ENCODE assay signal across 8 cellular contexts in genomic region chr10:3850999-3851937, GRCh38.
DNase-seq lines count a peak whose midpoint lies in the region; ATAC-seq and TF ChIP-seq lines count a peak whose summit lies in the region.

No MANE protein-coding gene starts in this region.

- intact Hi-C loops in stomach (cut with DNase I; ENCODE audit: low total_unique reads) = no loop called here

- peaks cover 36% of the 10 kb centered on the region for H3K4me1 Mint-ChIP-seq in activated naive CD8-positive, alpha-beta T cell treated with anti-CD3 and anti-CD28 coated beads for 36 hours

- H3K27ac ChIP-seq in HUES6 (ENCODE audit: low read depth, low read length) (peak overlapping the region; percentile 64; the same call in 1 of the 2 replicates), stomach (peak overlapping the region; percentile 88 to 96 (median 89)), SJCRH30 (no peak overlapping the region)

- TF ChIP-seq POLR2A in stomach (IDR thresholded peaks at IDR 0.05) = no peak

- peaks cover 24% of the 10 kb centered on the region for H3K4me1 ChIP-seq in HUES6 (ENCODE audit: control insufficient read depth, insufficient read depth, low read length)
- H3K4me1 ChIP-seq in stomach = peaks cover 27 to 66% (median 48%) of the 10 kb centered on the region in 4 donors
- H3K4me1 ChIP-seq in SJCRH30 = no peaks in the 10 kb centered on the region

- H3K9me3 ChIP-seq in HUES6 (ENCODE audit: control insufficient read depth, insufficient read depth, low read depth, low read length) (no peaks in the 10 kb centered on the region), stomach (no peaks in the 10 kb centered on the region), SJCRH30 (replicated peaks) (no peaks in the 10 kb centered on the region)

- H3K4me3 Mint-ChIP-seq in activated naive CD8-positive, alpha-beta T cell treated with anti-CD3 and anti-CD28 coated beads for 36 hours = no peak overlapping the region

- peak overlapping the region; percentile 80 for H3K27ac Mint-ChIP-seq in activated naive CD8-positive, alpha-beta T cell treated with anti-CD3 and anti-CD28 coated beads for 36 hours

- 45 to 49% (median 48%) methylated on average over 9 of the region's 9 CpGs for WGBS in stomach, 5 donors

- H3K36me3 ChIP-seq in HUES6 (ENCODE audit: control insufficient read depth, insufficient read depth, low read length) = no peaks in the 10 kb centered on the region
- H3K36me3 ChIP-seq in stomach = no peaks in the 10 kb centered on the region
- no peaks in the 10 kb centered on the region for H3K36me3 ChIP-seq in SJCRH30

- TF ChIP-seq CTCF in stomach (IDR thresholded peaks at IDR 0.05) = no peak

- peaks cover 3% of the 10 kb centered on the region for H3K36me3 Mint-ChIP-seq in activated naive CD8-positive, alpha-beta T cell treated with anti-CD3 and anti-CD28 coated beads for 36 hours

- no peak overlapping the region for H3K4me3 ChIP-seq in HUES6 (ENCODE audit: low read depth, low read length)
- H3K4me3 ChIP-seq in stomach = no peak overlapping the region
- no peak overlapping the region for H3K4me3 ChIP-seq in SJCRH30

- no peaks in the 10 kb centered on the region for H3K27me3 Mint-ChIP-seq in activated naive CD8-positive, alpha-beta T cell treated with anti-CD3 and anti-CD28 coated beads for 36 hours

- no peak for DNase-seq in activated naive CD8-positive, alpha-beta T cell treated with anti-CD3 and anti-CD28 coated beads for 36 hours
- DNase-seq in hepatic stellate cell (ENCODE audit: low spot score) (peak; percentile 38), stomach (no peak), 8988T (no peak), SJCRH30 (no peak)

- ATAC-seq in GM18868 (IDR thresholded peaks at IDR 0.05; ENCODE audit: unreplicated experiment) (peak; percentile 40), HG03135 (IDR thresholded peaks at IDR 0.05; ENCODE audit: unreplicated experiment) (no peak)

- H3K9me3 Mint-ChIP-seq in activated naive CD8-positive, alpha-beta T cell treated with anti-CD3 and anti-CD28 coated beads for 36 hours = no peaks in the 10 kb centered on the region

- H3K9ac ChIP-seq in HUES6 (ENCODE audit: low read length) = no peak overlapping the region

- TF ChIP-seq EP300 in stomach (IDR thresholded peaks at IDR 0.05) = no peak

- H3K27me3 ChIP-seq in HUES6 (ENCODE audit: control insufficient read depth, insufficient read depth, low read length) (no peaks in the 10 kb centered on the region), stomach (no peaks in the 10 kb centered on the region), SJCRH30 (no peaks in the 10 kb centered on the region)
